23 cellular contexts compared by ENCODE assay signal in the genomic region with DNA sequence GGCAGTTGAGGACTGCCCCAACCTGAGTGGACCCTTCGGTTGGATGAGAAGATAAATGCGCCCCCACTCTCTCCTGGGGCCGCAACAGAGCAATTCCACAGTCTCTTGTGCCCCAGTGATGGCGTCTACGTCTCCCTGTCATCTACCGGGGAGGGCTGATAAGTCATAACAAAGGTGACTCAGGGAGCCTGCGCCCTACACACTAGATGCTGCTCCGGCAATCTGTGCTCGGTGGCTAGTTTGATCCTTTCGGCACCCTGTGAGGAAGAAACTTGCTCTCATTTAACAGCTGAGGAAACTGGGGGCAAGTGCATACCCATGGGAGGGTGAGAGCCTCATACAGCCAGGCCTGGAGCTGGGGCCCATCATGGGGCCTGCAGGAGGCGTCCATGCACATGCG. TPM values are rescaled to one million over a fixed set of nuclear protein-coding genes. Genes with fewer than 3 reads are reported as not detected.
DNase-seq lines count a peak whose midpoint lies in the region; ATAC-seq, FAIRE-seq and TF ChIP-seq lines count a peak whose summit lies in the region.
"Had no signal": no experiment of that assay in that cellular context is flagged by ENCODE, and none has a peak within 500 bp of the region (broad histone marks: within the 10 kb centered on the region; RNA-seq: fewer than 3 reads in every experiment).

No MANE protein-coding gene starts in this region.

- H2AFZ ChIP-seq in IMR-90 (replicated peaks; ENCODE audit: low read length, poor library complexity) (no peak overlapping the region), K562 (ENCODE audit: low read depth, low read length) (no peak overlapping the region)

- no peak overlapping the region for H4K91ac ChIP-seq in IMR-90 (ENCODE audit: insufficient read depth, low read depth, low read length)

- no peak overlapping the region for H4K8ac ChIP-seq in IMR-90 (ENCODE audit: low read depth in 2 of 2, low read length in 2 of 2)

- no peaks in the 10 kb centered on the region for H3K79me1 ChIP-seq in IMR-90 (ENCODE audit: low read depth in 1 of 2, low read length in 2 of 2)

- no peak overlapping the region for H3K14ac ChIP-seq in IMR-90 (replicated peaks; ENCODE audit: low read depth, low read length)

- 98% methylated on average over 6 of the region's 12 CpGs; no CpG with 5 or more reads in 1 of the 2 experiments for WGBS in IMR-90 (ENCODE audit: extremely low coverage in 2 of 2, insufficient read length in 1 of 2), 2 experiments
- 3% methylated on average over 10 of the region's 12 CpGs for WGBS in K562 (ENCODE audit: insufficient coverage, low coverage, missing lambda C conversion rate)

- no peak for TF ChIP-seq EP300 in K562 (IDR thresholded peaks at IDR 0.05; ENCODE audit: low read length)

- no peaks in the 10 kb centered on the region for H4K20me1 ChIP-seq in IMR-90 (ENCODE audit: insufficient read depth, low read length)
- H4K20me1 ChIP-seq in K562 (replicated peaks; ENCODE audit: control insufficient read depth, insufficient read depth, low read length): no peaks in the 10 kb centered on the region

- CTCF ChIA-PET in IMR-90 (lab: Yijun Ruan, JAX): no interaction called here
- CTCF ChIA-PET in K562 (lab: Yijun Ruan, JAX; ENCODE audit: low intra/inter-chr PET ratio): no interaction called here
- CTCF ChIA-PET in naive thymus-derived CD4-positive, alpha-beta T cell (lab: Charles Lee): no interaction called here

- intact Hi-C loops in IMR-90 (cut with micrococcal nuclease) (no loop called here), K562 (cut with micrococcal nuclease) (no loop called here)
- intact Hi-C loops in naive thymus-derived CD4-positive, alpha-beta T cell (cut with micrococcal nuclease): no loop called here

- in situ Hi-C loops in IMR-90 (cut with MboI; ENCODE audit: low sequenced_read_pairs): no loop called here
- in situ Hi-C loops in K562 (cut with MboI): no loop called here

- H3K9me1 ChIP-seq in IMR-90 (ENCODE audit: insufficient read depth, low read length) (peaks cover 11% of the 10 kb centered on the region; the same call in 1 of the 2 replicates), K562 (ENCODE audit: control insufficient read depth, insufficient read depth, low read length) (no peaks in the 10 kb centered on the region)

- H3K23ac ChIP-seq in IMR-90 (ENCODE audit: low read depth, low read length): no peak overlapping the region

- dilution Hi-C loops in IMR-90 (cut with HindIII; ENCODE audit: low sequenced_read_pairs, unreplicated experiment): no loop called here

- TF ChIP-seq RAD21 in IMR-90 (IDR thresholded peaks at IDR 0.05; ENCODE audit: low read length): no peak
- TF ChIP-seq RAD21 in K562 (CRISPR knock-in tag; conservative IDR thresholded peaks at IDR 0.05 in 1 of 2, IDR thresholded peaks at IDR 0.05 in 1 of 2): no peak

- no peak for FAIRE-seq in K562 (lab: Jason Lieb, UNC)
- FAIRE-seq: A204.1, GM12878 had no signal

- peaks cover 3% of the 10 kb centered on the region for H3K27me3 Mint-ChIP-seq in nephron (ENCODE audit: low read depth)
- H3K27me3 Mint-ChIP-seq in naive thymus-derived CD4-positive, alpha-beta T cell: peaks cover 0 to 4% (median 0%) of the 10 kb centered on the region in 5 donors

- no peak overlapping the region for H3K4me2 ChIP-seq in IMR-90 (ENCODE audit: low read depth, low read length)
- no peak overlapping the region for H3K4me2 ChIP-seq in K562 (ENCODE audit: insufficient read depth, low read length)

- no peak for DNase-seq in IMR-90
- no peak for DNase-seq in K562 (ENCODE audit: extremely low read depth in 1 of 4, low spot score in 3 of 4)
- DNase-seq in T-helper 9 cell: no peak
- DNase-seq in naive thymus-derived CD4-positive, alpha-beta T cell: no peak
- no peak for DNase-seq in kidney tubule cell (ENCODE audit: low spot score)
- DNase-seq in BE2C: no peak
- DNase-seq: AML-193; C1 segment of cervical spinal cord; CD4-positive, CD25-positive, alpha-beta regulatory T cell; CD8-positive, alpha-beta memory T cell; COR-L47; DMS 273 treated with DMSO at 0.1 percent for 48 hours; DMS53; DND-41; EL; GOT3; KG1 had no signal

- no peak for TF ChIP-seq CTCF in IMR-90 (conservative IDR thresholded peaks at IDR 0.05; ENCODE audit: low read depth, low read length)
- TF ChIP-seq CTCF in K562 (IDR thresholded peaks at IDR 0.05 in 2 of 3, conservative IDR thresholded peaks at IDR 0.05 in 1 of 3; ENCODE audit: insufficient read depth in 2 of 3, low read depth in 1 of 3, low read length in 3 of 3): no peak
- no peak for TF ChIP-seq CTCF in nephron (IDR thresholded peaks at IDR 0.05; ENCODE audit: unreplicated experiment in 3 of 3)
- no peak for TF ChIP-seq CTCF in BE2C (IDR thresholded peaks at IDR 0.05; ENCODE audit: low read depth, low read length)

- H3K4me3 Mint-ChIP-seq in nephron: no peak overlapping the region
- H3K4me3 Mint-ChIP-seq in naive thymus-derived CD4-positive, alpha-beta T cell: peak overlapping the region in 1 of 10 donors; percentile 12
- H3K4me3 Mint-ChIP-seq: CD4-positive, CD25-positive, alpha-beta regulatory T cell; CD8-positive, alpha-beta memory T cell had no signal

- POLR2A ChIA-PET in IMR-90 (lab: Charles Lee; ENCODE audit: unreplicated experiment): no interaction called here
- POLR2A ChIA-PET in K562 (lab: Yijun Ruan, JAX): no interaction called here
- POLR2A ChIA-PET in naive thymus-derived CD4-positive, alpha-beta T cell (lab: Charles Lee): interaction anchor here (0.6 kb wide), 1 partner anchor 1959 kb away, joined by 3 read pairs; no protein-coding TSS in a partner anchor

- peak overlapping the region; percentile 15 for H2AK9ac ChIP-seq in IMR-90 (replicated peaks; ENCODE audit: low read depth, low read length, poor library complexity)

- H2BK120ac ChIP-seq in IMR-90 (ENCODE audit: low read depth, low read length): no peak overlapping the region

- no peak for TF ChIP-seq POLR2A in IMR-90 (IDR thresholded peaks at IDR 0.05; ENCODE audit: low read depth, low read length)
- no peak for TF ChIP-seq POLR2A in K562 (conservative IDR thresholded peaks at IDR 0.05)

- H3K27me3 ChIP-seq in IMR-90 (ENCODE audit: control insufficient read depth, insufficient read depth, low read length) (no peaks in the 10 kb centered on the region), K562 (ENCODE audit: control insufficient read depth in 2 of 2, insufficient read depth in 2 of 2, low read length in 2 of 2) (peaks cover 0 to 8% of the 10 kb centered on the region in 2 experiments; a peak in 2 of 5 replicates), BE2C (no peaks in the 10 kb centered on the region)
- no peaks in the 10 kb centered on the region for H3K27me3 ChIP-seq in naive thymus-derived CD4-positive, alpha-beta T cell (ENCODE audit: control insufficient read depth in 2 of 2, insufficient read depth in 2 of 2, low read length in 2 of 2)

- no peak overlapping the region for H4K5ac ChIP-seq in IMR-90 (ENCODE audit: low read depth, low read length)

- no peak overlapping the region for H3K4ac ChIP-seq in IMR-90 (ENCODE audit: low read depth, low read length)

- no peak overlapping the region for H2BK20ac ChIP-seq in IMR-90 (ENCODE audit: low read depth, low read length)

- H3K9me3 ChIP-seq in IMR-90 (ENCODE audit: control insufficient read depth, insufficient read depth, low read length) (no peaks in the 10 kb centered on the region), K562 (replicated peaks; ENCODE audit: control insufficient read depth, insufficient read depth, low read depth, low read length) (no peaks in the 10 kb centered on the region), BE2C (no peaks in the 10 kb centered on the region)
- H3K9me3 ChIP-seq in naive thymus-derived CD4-positive, alpha-beta T cell (ENCODE audit: control insufficient read depth in 2 of 3, low read length in 3 of 3): no peaks in the 10 kb centered on the region
- H3K9me3 ChIP-seq: HAP-1 had no signal

- H3K36me3 Mint-ChIP-seq in nephron (ENCODE audit: low read depth): no peaks in the 10 kb centered on the region
- no peaks in the 10 kb centered on the region for H3K36me3 Mint-ChIP-seq in naive thymus-derived CD4-positive, alpha-beta T cell
- H3K36me3 Mint-ChIP-seq: CD4-positive, CD25-positive, alpha-beta regulatory T cell; CD8-positive, alpha-beta memory T cell; IgD-negative memory B cell had no signal

- H3K4me3 ChIP-seq in IMR-90 (ENCODE audit: insufficient read depth, low read depth, low read length): no peak overlapping the region
- no peak overlapping the region for H3K4me3 ChIP-seq in K562
- no peak overlapping the region for H3K4me3 ChIP-seq in naive thymus-derived CD4-positive, alpha-beta T cell (ENCODE audit: low read length)
- no peak overlapping the region for H3K4me3 ChIP-seq in BE2C (ENCODE audit: low read depth, low read length)
- H3K4me3 ChIP-seq: GM12878, HAP-1 had no signal

- peaks cover 11% of the 10 kb centered on the region for H3K4me1 ChIP-seq in IMR-90 (ENCODE audit: control insufficient read depth, insufficient read depth, low read length)
- peaks cover 0 to 8% of the 10 kb centered on the region in 2 experiments; a peak in 2 of 5 replicates for H3K4me1 ChIP-seq in K562 (replicated peaks in 1 of 2; ENCODE audit: control insufficient read depth in 2 of 2, insufficient read depth in 2 of 2, low read length in 2 of 2)
- H3K4me1 ChIP-seq in naive thymus-derived CD4-positive, alpha-beta T cell (ENCODE audit: control insufficient read depth in 2 of 2, insufficient read depth in 2 of 2, low read length in 2 of 2): peaks cover 0 to 7% of the 10 kb centered on the region in 2 donors
- H3K4me1 ChIP-seq in BE2C: peaks cover 24% of the 10 kb centered on the region
- H3K4me1 ChIP-seq: HAP-1 had no signal

- H3K56ac ChIP-seq in IMR-90 (ENCODE audit: extremely low read depth, insufficient read depth, low read length): no peak overlapping the region

- no peak overlapping the region for H3K9ac ChIP-seq in IMR-90 (ENCODE audit: low read depth, low read length)
- no peak overlapping the region; a peak in 1 of 4 replicates for H3K9ac ChIP-seq in K562 (ENCODE audit: insufficient read depth in 1 of 2, low read depth in 2 of 2, low read length in 2 of 2)

- ATAC-seq in IMR-90 (ENCODE audit: low read depth) (no peak), K562 (peak; percentile 70)
- no peak for ATAC-seq in naive thymus-derived CD4-positive, alpha-beta T cell

- H3K9me3 Mint-ChIP-seq in nephron: no peaks in the 10 kb centered on the region
- no peaks in the 10 kb centered on the region for H3K9me3 Mint-ChIP-seq in naive thymus-derived CD4-positive, alpha-beta T cell
- H3K9me3 Mint-ChIP-seq: CD4-positive, CD25-positive, alpha-beta regulatory T cell; CD8-positive, alpha-beta memory T cell; IgD-negative memory B cell had no signal

- H3K79me2 ChIP-seq in K562 (ENCODE audit: control insufficient read depth, insufficient read depth, low read length): no peaks in the 10 kb centered on the region

- H3K27ac ChIP-seq in IMR-90 (ENCODE audit: insufficient read depth, low read length): no peak overlapping the region
- no peak overlapping the region for H3K27ac ChIP-seq in K562 (ENCODE audit: extremely low read depth, low read depth, low read length)
- no peak overlapping the region for H3K27ac ChIP-seq in naive thymus-derived CD4-positive, alpha-beta T cell (ENCODE audit: low read depth, low read length)

- H3K18ac ChIP-seq in IMR-90 (ENCODE audit: low read depth, low read length): no peak overlapping the region

- H3K4me1 Mint-ChIP-seq in nephron: peaks cover 45% of the 10 kb centered on the region
- H3K4me1 Mint-ChIP-seq in naive thymus-derived CD4-positive, alpha-beta T cell: peaks cover 6 to 11% (median 11%) of the 10 kb centered on the region in 7 donors

- BruUV-seq in IMR-90 (replicated peaks; lab: Mats Ljungman, UMichigan) (no TSS peak), K562 (replicated peaks; lab: Mats Ljungman, UMichigan) (no TSS peak)

- no peak overlapping the region for H2BK5ac ChIP-seq in IMR-90 (ENCODE audit: low read depth, low read length, poor library complexity, severe bottlenecking)

- H3K36me3 ChIP-seq in IMR-90 (ENCODE audit: control insufficient read depth, insufficient read depth, low read length) (no peaks in the 10 kb centered on the region), K562 (ENCODE audit: control insufficient read depth, insufficient read depth, low read length) (no peaks in the 10 kb centered on the region), BE2C (no peaks in the 10 kb centered on the region)
- H3K36me3 ChIP-seq in naive thymus-derived CD4-positive, alpha-beta T cell (ENCODE audit: control insufficient read depth in 2 of 3, insufficient read depth in 3 of 3, low read length in 3 of 3): no peaks in the 10 kb centered on the region
- H3K36me3 ChIP-seq: HAP-1 had no signal

- H3K27ac Mint-ChIP-seq in nephron: peak overlapping the region; percentile 60 to 90 (median 87)
- H3K27ac Mint-ChIP-seq in naive thymus-derived CD4-positive, alpha-beta T cell: no peak overlapping the region
- H3K27ac Mint-ChIP-seq: CD4-positive, CD25-positive, alpha-beta regulatory T cell had no signal

- no peak overlapping the region for H2BK15ac ChIP-seq in IMR-90 (ENCODE audit: low read depth, low read length)

- H2AK5ac ChIP-seq in IMR-90 (ENCODE audit: low read depth, low read length): no peak overlapping the region

RNA-seq across cellular contexts. Expression of gene SEMA3F, which starts 14.1 kb away (rescaled TPM):
- total RNA-seq in IMR-90 (2012; rRNA removed) (7.3 and 9.2 TPM in 2 replicates), K562 (2014; rRNA removed) (2.0 and 2.3 TPM in 2 replicates), K562 (2014; rRNA removed; fragmentation: Illumina TruSeq; extraction: Trizol) (0.54 and 0.58 TPM in 2 replicates), K562 (2015; rRNA removed; fragmentation: Illumina TruSeq; extraction: Trizol) (0.45 and 0.76 TPM in 2 replicates), K562 (2021) (2.6 and 3.0 TPM in 2 replicates)
- polyA plus RNA-seq in IMR-90 (2012; rRNA removed) (23.3 and 26.7 TPM in 2 replicates), K562 (2011; rRNA removed) (2.6 and 3.8 TPM in 2 replicates), K562 (2014; fragmentation: Illumina TruSeq; extraction: Trizol) (1.5 and 1.7 TPM in 2 replicates), K562 (2014; fragmentation: Nextera tagmentation; extraction: Ambion mirVana) (not detected), K562 (2014; rRNA removed) (1.2 and 2.7 TPM in 2 replicates)
- 18.0 and 30.3 TPM in 2 replicates for polyA plus RNA-seq in IMR-90 (2012; cell fraction: cytosol; rRNA removed)
- polyA plus RNA-seq in IMR-90 (2012; cell fraction: nucleus; rRNA removed; ENCODE audit: low replicate concordance): 18.6 and 46.8 TPM in 2 replicates
- 6.4 and 18.2 TPM in 2 replicates for total RNA-seq in K562 (2011; cell fraction: chromatin; rRNA removed; ENCODE audit: low replicate concordance)
- 15.1 and 18.5 TPM in 2 replicates for total RNA-seq in K562 (2011; cell fraction: nucleolus; rRNA removed)
- 8.9 and 11.7 TPM in 2 replicates for total RNA-seq in K562 (2011; cell fraction: nucleoplasm; rRNA removed)
- polyA plus RNA-seq in K562 (2011; cell fraction: cytosol; rRNA removed): 3.4 and 4.9 TPM in 2 replicates
- polyA plus RNA-seq in K562 (2011; cell fraction: nucleus; rRNA removed): 11.8 and 13.0 TPM in 2 replicates
- 1.2 and 2.0 TPM in 2 replicates for polyA plus RNA-seq in K562 (2012)
- 2.7 and 4.2 TPM in 2 replicates for polyA minus RNA-seq in K562 (2011; rRNA and poly(A)+ RNA removed)
- 7.0 and 15.3 TPM in 2 replicates for polyA minus RNA-seq in K562 (2011; cell fraction: cytosol; rRNA and poly(A)+ RNA removed)
- 6.1 and 8.2 TPM in 2 replicates for polyA minus RNA-seq in K562 (2011; cell fraction: nucleus; rRNA and poly(A)+ RNA removed)
- total RNA-seq in naive thymus-derived CD4-positive, alpha-beta T cell: 1 to 10 TPM in 1 of 5 experiments, under 1 TPM in 2, not detected in 2; 0.34 to 1.1 (median 0.69) TPM
- not detected for polyA plus RNA-seq in naive thymus-derived CD4-positive, alpha-beta T cell
- polyA plus RNA-seq in BE2C (2012; ENCODE audit: insufficient read depth, insufficient read length, low read depth): 43.3 TPM
- total RNA-seq: CD8-positive, alpha-beta memory T cell had no signal
- polyA plus RNA-seq: CD4-positive, CD25-positive, alpha-beta regulatory T cell; CD8-positive, alpha-beta memory T cell; IgD-negative memory B cell had no signal

RNA-seq across cellular contexts. Expression of gene GNAT1, which starts 50.4 kb away (rescaled TPM):
- total RNA-seq in IMR-90 (2012; rRNA removed): not detected in 2 replicates
- polyA plus RNA-seq in IMR-90 (2012; rRNA removed): 0.04 TPM in 1 of 2 replicates, not detected in the other
- not detected in 2 replicates for polyA plus RNA-seq in IMR-90 (2012; cell fraction: cytosol; rRNA removed)
- 0.08 and 0.13 TPM in 2 replicates for polyA plus RNA-seq in IMR-90 (2012; cell fraction: nucleus; rRNA removed; ENCODE audit: low replicate concordance)
- total RNA-seq in K562 (2011; cell fraction: chromatin; rRNA removed; ENCODE audit: low replicate concordance): not detected in 2 replicates
- total RNA-seq in K562 (2011; cell fraction: nucleolus; rRNA removed): not detected in 2 replicates
- 0.15 TPM in 1 of 2 replicates, not detected in the other for total RNA-seq in K562 (2011; cell fraction: nucleoplasm; rRNA removed)
- total RNA-seq in K562 (2014; rRNA removed): not detected in 2 replicates
- total RNA-seq in K562 (2014; rRNA removed; fragmentation: Illumina TruSeq; extraction: Trizol): not detected in 2 replicates
- total RNA-seq in K562 (2015; rRNA removed; fragmentation: Illumina TruSeq; extraction: Trizol): not detected in 2 replicates
- not detected in 2 replicates for total RNA-seq in K562 (2021)
- polyA plus RNA-seq in K562 (2011; rRNA removed): not detected in 2 replicates
- not detected in 2 replicates for polyA plus RNA-seq in K562 (2011; cell fraction: cytosol; rRNA removed)
- not detected in 2 replicates for polyA plus RNA-seq in K562 (2011; cell fraction: nucleus; rRNA removed)
- polyA plus RNA-seq in K562 (2012): not detected in 2 replicates
- not detected in 2 replicates for polyA plus RNA-seq in K562 (2014; fragmentation: Illumina TruSeq; extraction: Trizol)
- not detected for polyA plus RNA-seq in K562 (2014; fragmentation: Nextera tagmentation; extraction: Ambion mirVana)
- polyA plus RNA-seq in K562 (2014; rRNA removed): not detected in 2 replicates
- polyA minus RNA-seq in K562 (2011; rRNA and poly(A)+ RNA removed): not detected in 2 replicates
- not detected in 2 replicates for polyA minus RNA-seq in K562 (2011; cell fraction: cytosol; rRNA and poly(A)+ RNA removed)
- not detected in 2 replicates for polyA minus RNA-seq in K562 (2011; cell fraction: nucleus; rRNA and poly(A)+ RNA removed)
- 1 to 10 TPM in 1 of 5 experiments, under 1 TPM in 1, not detected in 3; 0.24 to 1.2 TPM for total RNA-seq in naive thymus-derived CD4-positive, alpha-beta T cell
- polyA plus RNA-seq in naive thymus-derived CD4-positive, alpha-beta T cell: not detected
- not detected for polyA plus RNA-seq in BE2C (2012; ENCODE audit: insufficient read depth, insufficient read length, low read depth)
- total RNA-seq: CD4-positive, CD25-positive, alpha-beta regulatory T cell; CD8-positive, alpha-beta memory T cell; G401; GM12878 had no signal
- polyA plus RNA-seq: CD4-positive, CD25-positive, alpha-beta regulatory T cell; CD8-positive, alpha-beta memory T cell; GM12878; IgD-negative memory B cell had no signal

RNA-seq across cellular contexts. Expression of gene RBM5, which starts 52.3 kb away (rescaled TPM):
- total RNA-seq in IMR-90 (2012; rRNA removed) (121 and 122 TPM in 2 replicates), K562 (2014; rRNA removed) (61.3 and 108 TPM in 2 replicates), K562 (2014; rRNA removed; fragmentation: Illumina TruSeq; extraction: Trizol) (92.5 and 100.0 TPM in 2 replicates), K562 (2015; rRNA removed; fragmentation: Illumina TruSeq; extraction: Trizol) (87.9 and 90.2 TPM in 2 replicates), K562 (2021) (58.4 and 61.3 TPM in 2 replicates)
- polyA plus RNA-seq in IMR-90 (2012; rRNA removed) (143 and 155 TPM in 2 replicates), K562 (2011; rRNA removed) (153 and 187 TPM in 2 replicates), K562 (2014; fragmentation: Illumina TruSeq; extraction: Trizol) (75.7 and 86.1 TPM in 2 replicates), K562 (2014; fragmentation: Nextera tagmentation; extraction: Ambion mirVana) (10 to 100 TPM; 24.5 to 53.3 TPM), K562 (2014; rRNA removed) (81.6 and 87.8 TPM in 2 replicates)
- polyA plus RNA-seq in IMR-90 (2012; cell fraction: cytosol; rRNA removed): 28.3 and 37.6 TPM in 2 replicates
- 374 and 1,169 TPM in 2 replicates for polyA plus RNA-seq in IMR-90 (2012; cell fraction: nucleus; rRNA removed; ENCODE audit: low replicate concordance)
- 479 and 783 TPM in 2 replicates for total RNA-seq in K562 (2011; cell fraction: chromatin; rRNA removed; ENCODE audit: low replicate concordance)
- 241 and 243 TPM in 2 replicates for total RNA-seq in K562 (2011; cell fraction: nucleolus; rRNA removed)
- 327 and 405 TPM in 2 replicates for total RNA-seq in K562 (2011; cell fraction: nucleoplasm; rRNA removed)
- polyA plus RNA-seq in K562 (2011; cell fraction: cytosol; rRNA removed): 82.3 and 85.3 TPM in 2 replicates
- polyA plus RNA-seq in K562 (2011; cell fraction: nucleus; rRNA removed): 629 and 658 TPM in 2 replicates
- 52.0 and 57.7 TPM in 2 replicates for polyA plus RNA-seq in K562 (2012)
- polyA minus RNA-seq in K562 (2011; rRNA and poly(A)+ RNA removed): 392 and 565 TPM in 2 replicates
- 56.4 and 70.4 TPM in 2 replicates for polyA minus RNA-seq in K562 (2011; cell fraction: cytosol; rRNA and poly(A)+ RNA removed)
- 131 and 213 TPM in 2 replicates for polyA minus RNA-seq in K562 (2011; cell fraction: nucleus; rRNA and poly(A)+ RNA removed)
- 100 to 1,000 TPM; 223 to 420 (median 342) TPM for total RNA-seq in naive thymus-derived CD4-positive, alpha-beta T cell
- 10 to 100 TPM; 45.6 to 63.1 TPM for polyA plus RNA-seq in naive thymus-derived CD4-positive, alpha-beta T cell
- polyA plus RNA-seq in BE2C (2012; ENCODE audit: insufficient read depth, insufficient read length, low read depth): 79.7 TPM

Comparison
In these comparisons a context has a peak if more than half of its experiments do, and no peak if none do; other contexts are left out.
1. H3K27ac Mint-ChIP-seq: peak in nephron (3 of 3); none in naive thymus-derived CD4-positive, alpha-beta T cell (0 of 9).